Comparison of ENCODE assay signal across 9 cellular contexts in genomic region chr5:180648658-180649296, GRCh38. TPM values are rescaled to one million over a fixed set of nuclear protein-coding genes. Genes with fewer than 3 reads are reported as not detected.
DNase-seq lines count a peak whose midpoint lies in the region; ATAC-seq, FAIRE-seq and TF ChIP-seq lines count a peak whose summit lies in the region.
"Had no signal": no experiment of that assay in that cellular context is flagged by ENCODE, and none has a peak within 500 bp of the region (broad histone marks: within the 10 kb centered on the region; RNA-seq: fewer than 3 reads in every experiment).

No MANE protein-coding gene starts in this region.

- DNase-seq in A549 (ENCODE audit: low read depth in 1 of 2, low spot score in 1 of 2) (peak; percentile 33 to 73), LNCaP clone FGC (ENCODE audit: low read depth) (no peak), dermis blood vessel endothelial cell (peak; percentile 56), medulla oblongata (ENCODE audit: extremely low spot score) (no peak), NCI-H526 (lab: John Stamatoyannopoulos, UW) (no peak)
- DNase-seq in naive thymus-derived CD4-positive, alpha-beta T cell: peak in 1 of 9 donors; percentile 28
- DNase-seq in effector CD4-positive, alpha-beta T cell: no peak
- DNase-seq: adrenal gland had no signal

- TF ChIP-seq RAD21 in A549 (conservative IDR thresholded peaks at IDR 0.05 in 1 of 2, IDR thresholded peaks at IDR 0.05 in 1 of 2): peak; percentile 4 to 19; a peak in 1 of 5 replicates

- peaks cover 0 to 4% of the 10 kb centered on the region in 2 donors for H3K27me3 ChIP-seq in naive thymus-derived CD4-positive, alpha-beta T cell (ENCODE audit: control insufficient read depth in 2 of 2, insufficient read depth in 2 of 2, low read length in 2 of 2)

- peak overlapping the region in 1 of 9 donors; percentile 47 for H3K27ac Mint-ChIP-seq in naive thymus-derived CD4-positive, alpha-beta T cell

- peak overlapping the region; percentile 76 for H3K4me3 ChIP-seq in A549
- H3K4me3 ChIP-seq in LNCaP clone FGC (ENCODE audit: low read depth, low read length): no peak overlapping the region
- peak overlapping the region; percentile 20 for H3K4me3 ChIP-seq in naive thymus-derived CD4-positive, alpha-beta T cell (ENCODE audit: low read length)

- H3K9me3 Mint-ChIP-seq in naive thymus-derived CD4-positive, alpha-beta T cell: peaks cover 0 to 6% (median 0%) of the 10 kb centered on the region in 11 donors

- peak overlapping the region; percentile 61 to 89 (median 78) for H3K4me3 Mint-ChIP-seq in naive thymus-derived CD4-positive, alpha-beta T cell

- peak overlapping the region; percentile 47 to 78; a peak in 5 of 6 replicates for H3K27ac ChIP-seq in A549
- H3K27ac ChIP-seq in naive thymus-derived CD4-positive, alpha-beta T cell (ENCODE audit: low read depth, low read length): no peak overlapping the region

- no peak for TF ChIP-seq POLR2A in A549 (IDR thresholded peaks at IDR 0.05; ENCODE audit: low read length)

- peaks cover 0 to 4% (median 0%) of the 10 kb centered on the region in 5 donors for H3K36me3 Mint-ChIP-seq in naive thymus-derived CD4-positive, alpha-beta T cell

- no peaks in the 10 kb centered on the region for H3K4me1 ChIP-seq in A549
- no peaks in the 10 kb centered on the region for H3K4me1 ChIP-seq in naive thymus-derived CD4-positive, alpha-beta T cell (ENCODE audit: control insufficient read depth in 2 of 2, insufficient read depth in 2 of 2, low read length in 2 of 2)

- ATAC-seq in A549: peak; percentile 60 to 81
- peak; percentile 15 for ATAC-seq in naive thymus-derived CD4-positive, alpha-beta T cell
- no peak for ATAC-seq in HG03442 (IDR thresholded peaks at IDR 0.05; ENCODE audit: unreplicated experiment)

- peaks cover 9 to 18% (median 12%) of the 10 kb centered on the region in 7 donors for H3K4me1 Mint-ChIP-seq in naive thymus-derived CD4-positive, alpha-beta T cell

- POLR2A ChIA-PET in A549 (lab: Yijun Ruan, JAX): no interaction called here
- POLR2A ChIA-PET in naive thymus-derived CD4-positive, alpha-beta T cell (lab: Charles Lee): interaction anchor here (0.9 kb wide), 1 partner anchor 134 kb away, joined by 3 read pairs; no protein-coding TSS in a partner anchor

- WGBS in A549 (ENCODE audit: missing lambda C conversion rate): 73% methylated on average over 14 of the region's 80 CpGs

- CTCF ChIA-PET in A549 (lab: Yijun Ruan, JAX): interaction anchor here (0.7 to 2.2 kb wide), 6 partner anchors 11 to 356 kb away, joined by 3 to 11 read pairs (median 4); no protein-coding TSS in a partner anchor
- CTCF ChIA-PET in naive thymus-derived CD4-positive, alpha-beta T cell (lab: Charles Lee): no interaction called here

- no peak for TF ChIP-seq EP300 in A549 (IDR thresholded peaks at IDR 0.05)

- no peak for FAIRE-seq in A549 (lab: Jason Lieb, UNC)

- intact Hi-C loops in naive thymus-derived CD4-positive, alpha-beta T cell (cut with micrococcal nuclease): loop anchor here in 1 of 2 donors (2.0 kb wide), 1 partner anchor 70 kb away; no protein-coding TSS in a partner anchor

- peaks cover 16 to 47% (median 31%) of the 10 kb centered on the region in 5 donors for H3K27me3 Mint-ChIP-seq in naive thymus-derived CD4-positive, alpha-beta T cell

- no peaks in the 10 kb centered on the region for H3K9me3 ChIP-seq in A549
- H3K9me3 ChIP-seq in naive thymus-derived CD4-positive, alpha-beta T cell (ENCODE audit: control insufficient read depth in 2 of 3, low read length in 3 of 3): no peaks in the 10 kb centered on the region
- H3K9me3 ChIP-seq: adrenal gland had no signal

- no peaks in the 10 kb centered on the region for H3K36me3 ChIP-seq in naive thymus-derived CD4-positive, alpha-beta T cell (ENCODE audit: control insufficient read depth in 2 of 3, insufficient read depth in 3 of 3, low read length in 3 of 3)
- H3K36me3 ChIP-seq: adrenal gland had no signal

- peak; percentile 56 for TF ChIP-seq CTCF in A549 (IDR thresholded peaks at IDR 0.05)
- TF ChIP-seq CTCF in LNCaP clone FGC (IDR thresholded peaks at IDR 0.05; ENCODE audit: control insufficient read depth, extremely low read depth, insufficient read depth): 0 out of 2 replicates have a peak, but pooled peaks have one; percentile 5

- peak overlapping the region; percentile 95 for H3K4me2 ChIP-seq in A549

TF ChIP-seq in A549, 52 proteins besides CTCF, POLR2A, EP300 and RAD21:
- TF ChIP-seq FOXS1 (CRISPR knock-in tag; IDR thresholded peaks at IDR 0.05) (no peak), MAX (IDR thresholded peaks at IDR 0.05) (0 out of 2 replicates have a peak, but pooled peaks have one; percentile 16), JUN (IDR thresholded peaks at IDR 0.05) (0 out of 5 replicates have a peak, but pooled peaks of 1 of the 2 experiments have one; percentile 15), SMC3 (IDR thresholded peaks at IDR 0.05) (0 out of 3 replicates have a peak, but pooled peaks have one; percentile 10)

RNA-seq across cellular contexts. Expression of gene FLT4, which starts 0.6 kb away (rescaled TPM):
- polyA plus RNA-seq in A549 (2011; rRNA removed): 1.7 and 2.0 TPM in 2 replicates
- 4.2 and 5.2 TPM in 2 replicates for polyA plus RNA-seq in A549 (2012; cell fraction: cytosol; rRNA removed)
- 17.4 and 22.7 TPM in 2 replicates for polyA plus RNA-seq in A549 (2012; cell fraction: nucleus; rRNA removed)
- 2.1 to 3.0 TPM (median 2.6 TPM) in 3 replicates for polyA plus RNA-seq in A549 (2017; fragmentation: RNase III; extraction: RNeasy Plus Mini Kit Qiagen cat#74134 plus additional on column Dnase treatment)
- 2.5 and 4.5 TPM in 2 replicates for polyA minus RNA-seq in A549 (2011; rRNA and poly(A)+ RNA removed)
- 341 and 471 TPM in 2 replicates for total RNA-seq in dermis blood vessel endothelial cell
- 1 to 10 TPM in 4 of 5 experiments, under 1 TPM in 1; 0.53 to 6.0 (median 3.3) TPM for total RNA-seq in naive thymus-derived CD4-positive, alpha-beta T cell
- polyA plus RNA-seq in naive thymus-derived CD4-positive, alpha-beta T cell: under 1 TPM; 0.64 to 0.68 TPM

RNA-seq across cellular contexts. Expression of gene SCGB3A1, which starts 57.5 kb away (rescaled TPM):
- polyA plus RNA-seq in A549 (2011; rRNA removed) (not detected in 2 replicates), A549 (2017; fragmentation: RNase III; extraction: RNeasy Plus Mini Kit Qiagen cat#74134 plus additional on column Dnase treatment) (not detected in 3 replicates)
- polyA plus RNA-seq in A549 (2012; cell fraction: cytosol; rRNA removed): not detected in 2 replicates
- not detected in 2 replicates for polyA plus RNA-seq in A549 (2012; cell fraction: nucleus; rRNA removed)
- polyA minus RNA-seq in A549 (2011; rRNA and poly(A)+ RNA removed): not detected in 2 replicates
- total RNA-seq in dermis blood vessel endothelial cell: 0.74 and 0.85 TPM in 2 replicates
- 10 to 100 TPM in 1 of 5 experiments, not detected in 4; 24.3 TPM for total RNA-seq in naive thymus-derived CD4-positive, alpha-beta T cell
- not detected for polyA plus RNA-seq in naive thymus-derived CD4-positive, alpha-beta T cell

Comparison
In these comparisons a context has a peak if more than half of its experiments do, and no peak if none do; other contexts are left out.
1. DNase-seq: peak in A549 (2 of 2) and dermis blood vessel endothelial cell (single experiment); none in LNCaP clone FGC (single experiment), medulla oblongata (single experiment), NCI-H526 (0 of 2) and effector CD4-positive, alpha-beta T cell (single experiment).
2. RNA of gene FLT4, which starts 0.6 kb away (total RNA-seq): 341 to 471 TPM in dermis blood vessel endothelial cell; 0.53 to 6.0 TPM in naive thymus-derived CD4-positive, alpha-beta T cell; every median in the first group is over 10 times any median in the second.